ENCODE assay signal across 1 cellular context in genomic region chr11:47566166-47566546, GRCh38.
TF ChIP-seq lines count a peak whose summit lies in the region.

No MANE protein-coding gene starts in this region.

TF ChIP-seq in SK-N-SH treated with all-trans-retinoic acid at 6 μM for 48 hours, 23 proteins besides CTCF, POLR2A, EP300 and RAD21 (continued from another document):
- TF ChIP-seq TSHZ2 (CRISPR knock-in tag; IDR thresholded peaks at IDR 0.05): no peak
- TF ChIP-seq GLIS3 (CRISPR knock-in tag; IDR thresholded peaks at IDR 0.05): no peak
- TF ChIP-seq RARB (CRISPR knock-in tag; IDR thresholded peaks at IDR 0.05): no peak
TF ChIP-seq in SK-N-SH treated with all-trans-retinoic acid at 6 μM for 48 hours: peak in this region for 0.
